ENCODE assay signal across 8 cellular contexts in genomic region chr11:10351435-10351767, GRCh38. TPM values are rescaled to one million over a fixed set of nuclear protein-coding genes. Genes with fewer than 3 reads are reported as not detected.
A peak's percentile ranks its signal among the peaks of the same experiment; 100 is the strongest.
DNase-seq lines count a peak whose midpoint lies in the region; ATAC-seq and TF ChIP-seq lines count a peak whose summit lies in the region.

No MANE protein-coding gene starts in this region.

- no peak for DNase-seq in colonic mucosa
- DNase-seq in right lobe of liver, result peak in 2 of 3 donors; percentile 27 to 56
- no peak for DNase-seq in smooth muscle cell (lab: John Stamatoyannopoulos, UW; ENCODE audit: unreplicated experiment)
- DNase-seq in NCI-H510A treated with DMSO at 0.1 percent for 48 hours (lab: John Stamatoyannopoulos, UW), result no peak
- no peak for DNase-seq in activated CD8-positive, alpha-beta memory T cell treated with anti-CD3 and anti-CD28 coated beads, Interleukin-2, amount 50 U/mL, for 48 hours

- H3K4me3 ChIP-seq in HUES64 (ENCODE audit: low read length) (peak overlapping the region; percentile 15), colonic mucosa (no peak overlapping the region), right lobe of liver (peak overlapping the region in 1 of 3 donors; percentile 0), smooth muscle cell (no peak overlapping the region)

- H3F3A ChIP-seq in smooth muscle cell (ENCODE audit: low read depth), result peaks cover 10% of the 10 kb centered on the region

- H3K9ac ChIP-seq in HUES64 (ENCODE audit: low read depth, low read length), result peak overlapping the region; percentile 75
- no peak overlapping the region for H3K9ac ChIP-seq in colonic mucosa (ENCODE audit: low read depth in 2 of 2, low read length in 2 of 2)
- no peak overlapping the region for H3K9ac ChIP-seq in smooth muscle cell (ENCODE audit: low read depth)

- peaks cover 17% of the 10 kb centered on the region; the same call in 1 of the 2 replicates for H3K27me3 ChIP-seq in HUES64 (ENCODE audit: insufficient read depth, low read length)
- H3K27me3 ChIP-seq in colonic mucosa, result no peaks in the 10 kb centered on the region
- H3K27me3 ChIP-seq in right lobe of liver, result no peaks in the 10 kb centered on the region
- H3K27me3 ChIP-seq in smooth muscle cell (ENCODE audit: low read depth), result no peaks in the 10 kb centered on the region

- H4K20me1 ChIP-seq in smooth muscle cell (ENCODE audit: low read depth), result no peaks in the 10 kb centered on the region

- 4% methylated on average over 5 of the region's 5 CpGs for WGBS in HUES64
- 38% methylated on average over 5 of the region's 5 CpGs for WGBS in right lobe of liver (ENCODE audit: insufficient coverage, low coverage, low lambda C conversion rate, missing lambda C conversion rate)
- 3% methylated on average over 5 of the region's 5 CpGs for WGBS in smooth muscle cell (ENCODE audit: low lambda C conversion rate)

- H3K36me3 ChIP-seq in HUES64 (ENCODE audit: insufficient read depth, low read length) (no peaks in the 10 kb centered on the region), colonic mucosa (no peaks in the 10 kb centered on the region), right lobe of liver (no peaks in the 10 kb centered on the region), smooth muscle cell (ENCODE audit: low read depth) (no peaks in the 10 kb centered on the region)

- H3K9me3 ChIP-seq in HUES64 (ENCODE audit: insufficient read depth, low read depth, low read length), result no peaks in the 10 kb centered on the region
- H3K9me3 ChIP-seq in colonic mucosa, result no peaks in the 10 kb centered on the region
- H3K9me3 ChIP-seq in right lobe of liver, result no peaks in the 10 kb centered on the region
- H3K9me3 ChIP-seq in smooth muscle cell (replicated peaks; ENCODE audit: low read depth), result no peaks in the 10 kb centered on the region

- TF ChIP-seq CTCF in colonic mucosa (IDR thresholded peaks at IDR 0.05), result no peak
- TF ChIP-seq CTCF in right lobe of liver (IDR thresholded peaks at IDR 0.05), result no peak
- no peak for TF ChIP-seq CTCF in smooth muscle cell (IDR thresholded peaks at IDR 0.05; ENCODE audit: borderline replicate concordance, insufficient read depth, poor library complexity, severe bottlenecking)

- intact Hi-C loops in colonic mucosa (cut with DNase I), result no loop called here
- intact Hi-C loops in right lobe of liver (cut with DNase I), result no loop called here

- ATAC-seq in right lobe of liver (peak; percentile 52 to 74 (median 69)), GM18861 (IDR thresholded peaks at IDR 0.05; ENCODE audit: unreplicated experiment) (no peak), GM18498 (IDR thresholded peaks at IDR 0.05; ENCODE audit: unreplicated experiment) (no peak)

- H3K4me1 ChIP-seq in HUES64 (ENCODE audit: insufficient read depth, low read length) (peaks cover 48% of the 10 kb centered on the region), colonic mucosa (no peaks in the 10 kb centered on the region), right lobe of liver (peaks cover 0 to 15% (median 3%) of the 10 kb centered on the region in 4 donors), smooth muscle cell (ENCODE audit: low read depth) (peaks cover 29% of the 10 kb centered on the region)

- peak overlapping the region; percentile 40 for H3K4me2 ChIP-seq in smooth muscle cell

- H3K27ac ChIP-seq in HUES64 (ENCODE audit: low read depth, low read length) (peak overlapping the region; percentile 99), colonic mucosa (peak overlapping the region; percentile 56), right lobe of liver (peak overlapping the region; percentile 77 to 96 (median 88)), smooth muscle cell (ENCODE audit: low read depth) (peak overlapping the region; percentile 68)

- TF ChIP-seq POLR2A in right lobe of liver (IDR thresholded peaks at IDR 0.05), result no peak

- H3K79me2 ChIP-seq in smooth muscle cell (ENCODE audit: low read depth), result no peaks in the 10 kb centered on the region

- peak overlapping the region; percentile 6 for H2AFZ ChIP-seq in smooth muscle cell (ENCODE audit: low read depth)

RNA-seq across cellular contexts. Expression of gene ADM, which starts 46.5 kb away (rescaled TPM):
- polyA plus RNA-seq in HUES64 (2013, experiment 1 of 2), result 69.4 TPM
- 45.3 TPM for polyA plus RNA-seq in HUES64 (2013, experiment 2 of 2)
- total RNA-seq in colonic mucosa (10 to 100 TPM; 33.0 to 42.4 TPM), right lobe of liver (10 to 100 TPM in 5 of 6 experiments, 1 to 10 TPM in 1; 7.9 to 82.6 (median 21.6) TPM), smooth muscle cell (53.0 and 55.8 TPM in 2 replicates)
- polyA plus RNA-seq in smooth muscle cell, result 47.6 and 88.3 TPM in 2 replicates

RNA-seq across cellular contexts. Expression of gene SBF2, which starts 57.4 kb away (rescaled TPM):
- 17.3 TPM for polyA plus RNA-seq in HUES64 (2013, experiment 1 of 2)
- 19.6 TPM for polyA plus RNA-seq in HUES64 (2013, experiment 2 of 2)
- 10 to 100 TPM; 30.5 to 47.0 TPM for total RNA-seq in colonic mucosa
- total RNA-seq in right lobe of liver, result 10 to 100 TPM; 13.7 to 28.4 (median 21.3) TPM
- 62.5 and 80.7 TPM in 2 replicates for total RNA-seq in smooth muscle cell
- 19.0 and 25.7 TPM in 2 replicates for polyA plus RNA-seq in smooth muscle cell

Comparison
In these comparisons a context has a peak if more than half of its experiments do, and no peak if none do; other contexts are left out.
1. DNase-seq: peak in right lobe of liver (2 of 3); none in colonic mucosa (single experiment), smooth muscle cell (single experiment), NCI-H510A treated with DMSO at 0.1 percent for 48 hours (single experiment) and activated CD8-positive, alpha-beta memory T cell treated with anti-CD3 and anti-CD28 coated beads, Interleukin-2, amount 50 U/mL, for 48 hours (single experiment).
2. ATAC-seq: peak in right lobe of liver (4 of 4); none in GM18861 (single experiment) and GM18498 (single experiment).
3. Peak in every context shown above with its lines, with median percentiles within 50 percentile points of each other: H3K27ac ChIP-seq.